ENCODE assay signal across 28 cellular contexts in the genomic region with DNA sequence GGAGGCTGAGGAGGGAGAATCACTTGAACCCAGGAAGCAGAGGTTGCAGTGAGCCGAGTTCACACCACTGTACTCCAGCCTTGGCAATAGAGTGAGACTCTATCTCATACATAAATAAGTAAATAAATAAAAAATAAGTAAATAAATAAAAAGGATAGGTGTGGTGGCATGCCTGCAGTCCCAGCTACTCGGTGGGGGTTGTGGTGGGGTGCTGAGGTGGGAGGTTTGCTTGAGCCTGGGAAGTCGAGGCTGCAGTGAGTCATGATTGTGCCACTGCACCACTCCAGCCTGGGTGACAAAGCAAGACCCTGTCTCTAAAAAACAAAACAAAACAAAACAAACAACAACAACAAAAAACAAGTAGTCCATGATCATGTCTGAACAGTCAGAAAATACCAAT. TPM values are rescaled to one million over a fixed set of nuclear protein-coding genes. Genes with fewer than 3 reads are reported as not detected.
"Had no signal": no experiment of that assay in that cellular context is flagged by ENCODE, and none has a peak within 500 bp of the region (broad histone marks: within the 10 kb centered on the region; RNA-seq: fewer than 3 reads in every experiment).

No MANE protein-coding gene starts in this region.

- H2AFZ ChIP-seq: parathyroid adenoma had no signal

- H3K36me3 Mint-ChIP-seq: natural killer cell treated with Interleukin-12 subunit alpha and Interleukin-12 subunit beta and Interleukin-15 and Interleukin-18, amount 100 ng/mL, for 72 hours had no signal

- H3K9me3 ChIP-seq: heart left ventricle, mucosa of descending colon, psoas muscle, spleen, stomach, thoracic aorta, transverse colon had no signal

- H3K9me3 Mint-ChIP-seq: endodermal cell; natural killer cell treated with Interleukin-12 subunit alpha and Interleukin-12 subunit beta and Interleukin-15 and Interleukin-18, amount 100 ng/mL, for 72 hours had no signal

- H3K27ac ChIP-seq: coronary artery, heart left ventricle, parathyroid adenoma, psoas muscle, stomach, thoracic aorta, transverse colon had no signal

- H3K9ac ChIP-seq: parathyroid adenoma had no signal

- H3K4me3 Mint-ChIP-seq: endodermal cell; natural killer cell treated with Interleukin-12 subunit alpha and Interleukin-12 subunit beta and Interleukin-15 and Interleukin-18, amount 100 ng/mL, for 72 hours had no signal

- ATAC-seq: heart left ventricle; left lobe of liver; mucosa of descending colon; natural killer cell treated with Interleukin-12 subunit alpha and Interleukin-12 subunit beta and Interleukin-15 and Interleukin-18, amount 100 ng/mL, for 72 hours; psoas muscle; sciatic nerve had no signal

- H3K79me2 ChIP-seq: parathyroid adenoma had no signal

- H3K36me3 ChIP-seq: heart left ventricle, stomach, thoracic aorta, transverse colon had no signal

- DNase-seq: effector CD4-positive, alpha-beta T cell; foreskin melanocyte; heart left ventricle; hippocampal formation; mammary epithelial cell; retina; stimulated activated CD4-positive, alpha-beta T cell treated with anti-CD3 and anti-CD28 coated beads, Interleukin-15, amount 100 ng/mL, for 24 hours; stimulated activated CD4-positive, alpha-beta T cell treated with anti-CD3 and anti-CD28 coated beads, Interleukin-1b, Interleukin-23, amount 100 ng/mL, for 48 hours; stimulated activated CD4-positive, alpha-beta T cell treated with anti-CD3 and anti-CD28 coated beads, Interleukin-4, amount 100 ng/mL, for 24 hours; stimulated activated naive CD4-positive, alpha-beta T cell; stomach; substantia nigra had no signal

- H3K27ac Mint-ChIP-seq: endodermal cell; natural killer cell treated with Interleukin-12 subunit alpha and Interleukin-12 subunit beta and Interleukin-15 and Interleukin-18, amount 100 ng/mL, for 72 hours had no signal

- H3K4me3 ChIP-seq: coronary artery, heart left ventricle, mucosa of descending colon, psoas muscle, spleen, stomach, thoracic aorta, transverse colon had no signal

RNA-seq across cellular contexts. Expression of gene LARGE2, which starts 3.1 kb away (rescaled TPM):
- total RNA-seq: chondrocyte, dermis microvascular lymphatic vessel endothelial cell, endothelial cell of umbilical vein, psoas muscle, skeletal muscle tissue had no signal

RNA-seq across cellular contexts. Expression of gene FREY1, which starts 18.5 kb away (rescaled TPM):
- total RNA-seq: kidney epithelial cell, sciatic nerve had no signal
